In the genomic region with DNA sequence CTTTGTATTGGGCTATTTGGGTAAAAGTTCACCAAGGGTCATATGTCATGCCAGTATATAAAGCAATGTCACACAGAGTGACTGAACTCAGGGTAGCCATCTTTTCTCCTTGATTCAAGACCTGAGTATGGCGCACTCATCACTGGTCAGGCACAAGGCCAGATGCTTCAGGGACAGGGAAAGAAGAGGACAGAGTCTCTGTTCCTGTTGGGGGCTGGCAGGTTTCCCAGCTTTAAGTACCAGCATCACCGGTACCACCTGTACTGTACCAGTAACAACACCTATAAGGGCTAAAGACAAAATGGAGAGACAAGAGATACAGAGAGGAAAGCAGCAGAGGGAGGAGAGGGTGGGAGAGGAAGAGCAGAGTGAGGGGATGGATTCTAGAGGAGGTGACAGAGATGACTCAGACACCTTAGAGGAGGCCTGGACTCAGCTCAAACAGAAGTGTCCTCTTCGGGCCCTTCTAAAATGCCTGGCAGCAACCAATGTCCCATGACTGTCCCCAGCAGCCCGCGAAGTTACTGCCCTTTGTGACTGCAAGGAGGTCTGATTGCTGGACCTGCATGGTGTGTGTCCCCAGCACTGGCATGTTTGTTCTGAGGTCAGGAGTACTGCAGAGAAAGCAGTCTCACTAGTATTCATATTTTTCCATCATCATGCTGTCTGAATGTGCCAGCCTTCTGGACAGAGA, we compare ENCODE assay signal across 33 cellular contexts.
DNase-seq lines count a peak whose midpoint lies in the region; ATAC-seq, FAIRE-seq and TF ChIP-seq lines count a peak whose summit lies in the region.
"Had no signal": no experiment of that assay in that cellular context is flagged by ENCODE, and none has a peak within 500 bp of the region (broad histone marks: within the 10 kb centered on the region; RNA-seq: fewer than 3 reads in every experiment).

No MANE protein-coding gene starts in this region.

- H2BK120ac ChIP-seq in IMR-90 (ENCODE audit: low read depth, low read length) = no peak overlapping the region
- peak overlapping the region; percentile 73 for H2BK120ac ChIP-seq in H1 (replicated peaks; ENCODE audit: low read depth, low read length)

- POLR2A ChIA-PET in IMR-90 (lab: Charles Lee; ENCODE audit: unreplicated experiment) = no interaction called here
- POLR2A ChIA-PET in H1 (lab: Charles Lee; ENCODE audit: partially characterized antibody) = interaction anchor here (0.8 to 3.3 kb wide), 3 partner anchors 9 to 18 kb away, joined by 4 to 12 read pairs (median 6); no protein-coding TSS in a partner anchor
- POLR2A ChIA-PET in activated CD4-positive, alpha-beta T cell treated with anti-CD3 and anti-CD28 coated beads, Interleukin-2, amount 10 ng/mL, durations not matched to agents 7 days and 5 days (lab: Charles Lee) = no interaction called here

- H2BK20ac ChIP-seq in IMR-90 (ENCODE audit: low read depth, low read length) (no peak overlapping the region), H1 (ENCODE audit: low read length) (peak overlapping the region; percentile 28)

- H2AFZ ChIP-seq in IMR-90 (replicated peaks; ENCODE audit: low read length, poor library complexity) (peak overlapping the region; percentile 60), H1 (ENCODE audit: low read length) (no peak overlapping the region)

- H3K14ac ChIP-seq in IMR-90 (replicated peaks; ENCODE audit: low read depth, low read length) (no peak overlapping the region), H1 (ENCODE audit: insufficient read length) (no peak overlapping the region)

- H2BK5ac ChIP-seq in IMR-90 (ENCODE audit: low read depth, low read length, poor library complexity, severe bottlenecking) (no peak overlapping the region), H1 (ENCODE audit: low read depth, low read length) (0 out of 2 replicates have a peak overlapping the region, but pooled peaks have one; percentile 17)

- H3K79me2 ChIP-seq in H1 (ENCODE audit: control insufficient read depth in 1 of 2, insufficient read depth in 2 of 2, low read length in 2 of 2) = no peaks in the 10 kb centered on the region

- H3K4me1 Mint-ChIP-seq in activated CD4-positive, alpha-beta T cell treated with anti-CD3 and anti-CD28 coated beads, Interleukin-2, amount 10 ng/mL, durations not matched to agents 7 days and 5 days = no peaks in the 10 kb centered on the region
- H3K4me1 Mint-ChIP-seq: naive thymus-derived CD4-positive, alpha-beta T cell had no signal

- H3K9me3 ChIP-seq in IMR-90 (ENCODE audit: control insufficient read depth, insufficient read depth, low read length) (no peaks in the 10 kb centered on the region), H1 (ENCODE audit: insufficient read depth in 2 of 2, low read depth in 1 of 2, low read length in 1 of 2) (no peaks in the 10 kb centered on the region), thyroid gland (no peaks in the 10 kb centered on the region)
- H3K9me3 ChIP-seq: BLaER1 treated with 17β-estradiol and CSF1 and Interleukin-3, amounts not matched to agents 10 nM and 100 nM; HAP-1; psoas muscle; sigmoid colon; stomach; tibial artery had no signal

- no peak for TF ChIP-seq CTCF in IMR-90 (conservative IDR thresholded peaks at IDR 0.05; ENCODE audit: low read depth, low read length)
- no peak for TF ChIP-seq CTCF in H1 (IDR thresholded peaks at IDR 0.05; ENCODE audit: control extremely low read depth in 1 of 3, insufficient read depth in 1 of 3, low read depth in 1 of 3, low read length in 3 of 3)
- TF ChIP-seq CTCF in thyroid gland (IDR thresholded peaks at IDR 0.05) = no peak

- H3K4me3 ChIP-seq in IMR-90 (ENCODE audit: insufficient read depth, low read depth, low read length) (no peak overlapping the region), H1 (ENCODE audit: extremely low read depth in 1 of 4, insufficient read depth in 2 of 4, low read depth in 3 of 4, low read length in 4 of 4) (no peak overlapping the region), thyroid gland (replicated peaks in 1 of 3) (no peak overlapping the region)
- H3K4me3 ChIP-seq: BLaER1 treated with 17β-estradiol and CSF1 and Interleukin-3, amounts not matched to agents 10 nM and 100 nM; coronary artery; HAP-1; psoas muscle; sigmoid colon; stomach; tibial artery had no signal

- H2AK9ac ChIP-seq in IMR-90 (replicated peaks; ENCODE audit: low read depth, low read length, poor library complexity) = peak overlapping the region; percentile 33

- TF ChIP-seq RAD21 in IMR-90 (IDR thresholded peaks at IDR 0.05; ENCODE audit: low read length) = no peak
- no peak for TF ChIP-seq RAD21 in H1 (IDR thresholded peaks at IDR 0.05 in 1 of 2, conservative IDR thresholded peaks at IDR 0.05 in 1 of 2; ENCODE audit: low read depth in 2 of 2, low read length in 2 of 2)

- H4K91ac ChIP-seq in IMR-90 (ENCODE audit: insufficient read depth, low read depth, low read length) = no peak overlapping the region; the same call in none of the 2 replicates
- H4K91ac ChIP-seq in H1 (replicated peaks; ENCODE audit: insufficient read length, low read length) = peak overlapping the region; percentile 93

- no peak for ATAC-seq in IMR-90 (ENCODE audit: low read depth)
- ATAC-seq in HG03469 (IDR thresholded peaks at IDR 0.05; ENCODE audit: unreplicated experiment) = no peak
- no peak for ATAC-seq in GM18505 (IDR thresholded peaks at IDR 0.05; ENCODE audit: unreplicated experiment)
- ATAC-seq: naive thymus-derived CD4-positive, alpha-beta T cell; psoas muscle had no signal

- H3K4me2 ChIP-seq in IMR-90 (ENCODE audit: low read depth, low read length) (no peak overlapping the region), H1 (ENCODE audit: insufficient read depth in 1 of 2, low read depth in 2 of 2, low read length in 2 of 2) (no peak overlapping the region)
- H3K4me2 ChIP-seq: BLaER1 treated with 17β-estradiol and CSF1 and Interleukin-3, amounts not matched to agents 10 nM and 100 nM; KMS-11 had no signal

- no peaks in the 10 kb centered on the region for H3K23me2 ChIP-seq in H1 (ENCODE audit: low read depth, low read length)

- no peaks in the 10 kb centered on the region for H3K9me3 Mint-ChIP-seq in activated CD4-positive, alpha-beta T cell treated with anti-CD3 and anti-CD28 coated beads, Interleukin-2, amount 10 ng/mL, durations not matched to agents 7 days and 5 days

- 61% methylated on average over 3 of the region's 5 CpGs; no CpG with 5 or more reads in 1 of the 2 experiments for WGBS in IMR-90 (ENCODE audit: extremely low coverage in 2 of 2, insufficient read length in 1 of 2), 2 experiments
- 92% methylated on average over 5 of the region's 5 CpGs; no CpG with 5 or more reads in 1 of the 2 experiments for WGBS in H1 (ENCODE audit: extremely low coverage in 1 of 2, insufficient coverage in 1 of 2, insufficient read length in 1 of 2, insufficient replicate concordance in 2 of 2, low coverage in 1 of 2, low lambda C conversion rate in 2 of 2, missing lambda C conversion rate in 1 of 2), 2 experiments
- WGBS in thyroid gland, 2 donors = 44 to 48% methylated on average over 5 of the region's 5 CpGs

- no peak for DNase-seq in IMR-90
- peak; percentile 18 for DNase-seq in NCI-H2029 treated with DMSO at 0.1 percent for 48 hours (lab: John Stamatoyannopoulos, UW)
- no peak for DNase-seq in H1 (ENCODE audit: low read depth in 1 of 2, low spot score in 2 of 2)
- peak; percentile 77 to 79 for DNase-seq in thyroid gland
- no peak for DNase-seq in activated CD4-positive, alpha-beta T cell treated with anti-CD3 and anti-CD28 coated beads, Interleukin-2, amount 10 ng/mL, durations not matched to agents 7 days and 5 days
- DNase-seq: activated CD4-positive, alpha-beta T cell treated with anti-CD3 and anti-CD28 coated beads for 48 hours; activated CD8-positive, alpha-beta memory T cell treated with anti-CD3 and anti-CD28 coated beads for 24 hours; activated T-cell treated with anti-CD3 and anti-CD28 coated beads for 4 hours; COR-L47; effector memory CD4-positive, alpha-beta T cell; naive thymus-derived CD4-positive, alpha-beta T cell; NCI-H187; NCI-H2227 treated with DMSO at 0.1 percent for 48 hours; NCI-H526 treated with DMSO at 0.1 percent for 48 hours; occipital lobe; psoas muscle; SIG-M5; sigmoid colon; stimulated activated CD4-positive, alpha-beta T cell treated with anti-CD3 and anti-CD28 coated beads, Interleukin-12 subunit alpha, Interleukin-12 subunit beta, amount 100 ng/mL, for 4 hours; stimulated activated CD4-positive, alpha-beta T cell treated with anti-CD3 and anti-CD28 coated beads, Interleukin-2, amount 100 ng/mL, for 48 hours; stomach; T1000; tibial artery; WERI-Rb-1 had no signal

- no peak overlapping the region for H2BK15ac ChIP-seq in IMR-90 (ENCODE audit: low read depth, low read length)
- no peak overlapping the region for H2BK15ac ChIP-seq in H1 (ENCODE audit: low read length)

- no peak overlapping the region; the same call in 1 of the 2 replicates for H3K18ac ChIP-seq in IMR-90 (ENCODE audit: low read depth, low read length)
- peak overlapping the region; percentile 35 for H3K18ac ChIP-seq in H1 (ENCODE audit: extremely low read depth, low read length)

- CTCF ChIA-PET in IMR-90 (lab: Yijun Ruan, JAX) = interaction anchor here (1.1 to 1.2 kb wide), 2 partner anchors 175 to 211 kb away, joined by 3 to 4 read pairs; no protein-coding TSS in a partner anchor
- CTCF ChIA-PET in H1 (lab: Charles Lee; ENCODE audit: partially characterized antibody) = interaction anchor here (0.7 to 3.5 kb wide), 26 partner anchors 10 to 405 kb away, joined by 3 to 27 read pairs (median 4); no protein-coding TSS in a partner anchor
- CTCF ChIA-PET in activated CD4-positive, alpha-beta T cell treated with anti-CD3 and anti-CD28 coated beads, Interleukin-2, amount 10 ng/mL, durations not matched to agents 7 days and 5 days (lab: Charles Lee) = interaction anchor here (1.3 to 1.7 kb wide), 2 partner anchors 18 to 26 kb away, joined by 3 to 4 read pairs; no protein-coding TSS in a partner anchor

- BruUV-seq in IMR-90 (replicated peaks; lab: Mats Ljungman, UMichigan) = no TSS peak

- H2AK5ac ChIP-seq in IMR-90 (ENCODE audit: low read depth, low read length) (no peak overlapping the region), H1 (ENCODE audit: low read depth, low read length) (peak overlapping the region; percentile 29)

- H3K36me3 ChIP-seq in IMR-90 (ENCODE audit: control insufficient read depth, insufficient read depth, low read length) (no peaks in the 10 kb centered on the region), H1 (ENCODE audit: control insufficient read depth in 2 of 4, insufficient read depth in 4 of 4, low read length in 3 of 4) (no peaks in the 10 kb centered on the region), thyroid gland (no peaks in the 10 kb centered on the region)
- H3K36me3 ChIP-seq: BLaER1 treated with 17β-estradiol and CSF1 and Interleukin-3, amounts not matched to agents 10 nM and 100 nM; HAP-1; sigmoid colon; stomach; tibial artery; WERI-Rb-1 had no signal

- no peaks in the 10 kb centered on the region for H3K79me1 ChIP-seq in IMR-90 (ENCODE audit: low read depth in 1 of 2, low read length in 2 of 2)
- no peaks in the 10 kb centered on the region; the same call in 1 of the 2 replicates for H3K79me1 ChIP-seq in H1 (ENCODE audit: low read depth, low read length)

- dilution Hi-C loops in IMR-90 (cut with HindIII; ENCODE audit: low sequenced_read_pairs, unreplicated experiment) = loop anchor here (25.0 kb wide), 1 partner anchor 179 kb away; no protein-coding TSS in a partner anchor

- no peak overlapping the region for H3K4ac ChIP-seq in IMR-90 (ENCODE audit: low read depth, low read length)
- peak overlapping the region; percentile 61 for H3K4ac ChIP-seq in H1 (replicated peaks; ENCODE audit: insufficient read length, low read depth, low read length)

- H3K27me3 ChIP-seq in IMR-90 (ENCODE audit: control insufficient read depth, insufficient read depth, low read length) (no peaks in the 10 kb centered on the region), H1 (replicated peaks in 1 of 4; ENCODE audit: control insufficient read depth in 3 of 4, extremely low read depth in 1 of 4, insufficient read depth in 3 of 4, low read length in 3 of 4) (no peaks in the 10 kb centered on the region; a peak in 1 of 7 replicates), thyroid gland (no peaks in the 10 kb centered on the region)
- H3K27me3 ChIP-seq: BLaER1 treated with 17β-estradiol and CSF1 and Interleukin-3, amounts not matched to agents 10 nM and 100 nM; sigmoid colon; stomach; tibial artery had no signal

- H3K56ac ChIP-seq in IMR-90 (ENCODE audit: extremely low read depth, insufficient read depth, low read length) (no peak overlapping the region), H1 (replicated peaks; ENCODE audit: insufficient read length, low read depth, low read length) (no peak overlapping the region)

- peak overlapping the region; percentile 18 for H2BK12ac ChIP-seq in H1 (ENCODE audit: low read depth, low read length)

- peaks cover 9% of the 10 kb centered on the region for H3K9me1 ChIP-seq in IMR-90 (ENCODE audit: insufficient read depth, low read length)

- no peak for TF ChIP-seq POLR2A in IMR-90 (IDR thresholded peaks at IDR 0.05; ENCODE audit: low read depth, low read length)
- no peak for TF ChIP-seq POLR2A in H1 (IDR thresholded peaks at IDR 0.05; ENCODE audit: control extremely low read depth in 1 of 2, low read depth in 2 of 2, low read length in 2 of 2)
- TF ChIP-seq POLR2A in thyroid gland (IDR thresholded peaks at IDR 0.05) = no peak
- no peak for TF ChIP-seq POLR2A in GM18505 (IDR thresholded peaks at IDR 0.05; ENCODE audit: borderline replicate concordance, extremely low read depth, insufficient read depth, insufficient read length)

- H3K27ac Mint-ChIP-seq in activated CD4-positive, alpha-beta T cell treated with anti-CD3 and anti-CD28 coated beads, Interleukin-2, amount 10 ng/mL, durations not matched to agents 7 days and 5 days = no peak overlapping the region
- H3K27ac Mint-ChIP-seq: activated naive CD8-positive, alpha-beta T cell; naive thymus-derived CD4-positive, alpha-beta T cell had no signal

- H3K23ac ChIP-seq in IMR-90 (ENCODE audit: low read depth, low read length) (no peak overlapping the region), H1 (ENCODE audit: insufficient read length) (no peak overlapping the region)

- H3K4me3 Mint-ChIP-seq in activated CD4-positive, alpha-beta T cell treated with anti-CD3 and anti-CD28 coated beads, Interleukin-2, amount 10 ng/mL, durations not matched to agents 7 days and 5 days = no peak overlapping the region
- H3K4me3 Mint-ChIP-seq: activated naive CD8-positive, alpha-beta T cell; naive thymus-derived CD4-positive, alpha-beta T cell had no signal

- H3K27ac ChIP-seq in IMR-90 (ENCODE audit: insufficient read depth, low read length) (no peak overlapping the region), H1 (ENCODE audit: low read depth, low read length) (no peak overlapping the region), thyroid gland (no peak overlapping the region)
- H3K27ac ChIP-seq: BLaER1 treated with 17β-estradiol and CSF1 and Interleukin-3, amounts not matched to agents 10 nM and 100 nM; coronary artery; KMS-11; psoas muscle; sigmoid colon; stomach; tibial artery; WERI-Rb-1 had no signal

- H4K8ac ChIP-seq in IMR-90 (ENCODE audit: low read depth in 2 of 2, low read length in 2 of 2) = no peak overlapping the region
- no peak overlapping the region; the same call in 1 of the 2 replicates for H4K8ac ChIP-seq in H1 (ENCODE audit: extremely low read depth, insufficient read depth, low read length)

- in situ Hi-C loops in IMR-90 (cut with MboI; ENCODE audit: low sequenced_read_pairs) = loop anchor here (5.0 kb wide), 1 partner anchor 209 kb away; no protein-coding TSS in a partner anchor

- H3K27me3 Mint-ChIP-seq in activated CD4-positive, alpha-beta T cell treated with anti-CD3 and anti-CD28 coated beads, Interleukin-2, amount 10 ng/mL, durations not matched to agents 7 days and 5 days = peaks cover 1% of the 10 kb centered on the region

- H3K4me1 ChIP-seq in IMR-90 (ENCODE audit: control insufficient read depth, insufficient read depth, low read length) (no peaks in the 10 kb centered on the region), H1 (replicated peaks in 1 of 4; ENCODE audit: control insufficient read depth in 3 of 4, insufficient read depth in 4 of 4, low read length in 3 of 4) (peaks cover 0 to 12% (median 3%) of the 10 kb centered on the region in 4 experiments; a peak in 5 of 7 replicates), thyroid gland (peaks cover 6 to 19% of the 10 kb centered on the region in 2 donors)
- H3K4me1 ChIP-seq: psoas muscle, stomach had no signal

- H3K9ac ChIP-seq in IMR-90 (ENCODE audit: low read depth, low read length) (no peak overlapping the region), H1 (replicated peaks in 1 of 4; ENCODE audit: extremely low read depth in 1 of 4, low read depth in 3 of 4, low read length in 3 of 4) (no peak overlapping the region)
- H3K9ac ChIP-seq: BLaER1 treated with 17β-estradiol and CSF1 and Interleukin-3, amounts not matched to agents 10 nM and 100 nM; KMS-11 had no signal

- FAIRE-seq in H1 (lab: Jason Lieb, UNC) = no peak
- FAIRE-seq: G401.6, keratinocyte had no signal

- TF ChIP-seq EP300 in H1 (IDR thresholded peaks at IDR 0.05; ENCODE audit: borderline replicate concordance in 1 of 2, low read depth in 2 of 2, low read length in 2 of 2) = no peak

- H4K5ac ChIP-seq in IMR-90 (ENCODE audit: low read depth, low read length) = no peak overlapping the region
- H4K5ac ChIP-seq in H1 (ENCODE audit: insufficient read length, low read depth, low read length) = peak overlapping the region; percentile 15

- no peaks in the 10 kb centered on the region for H3K36me3 Mint-ChIP-seq in activated CD4-positive, alpha-beta T cell treated with anti-CD3 and anti-CD28 coated beads, Interleukin-2, amount 10 ng/mL, durations not matched to agents 7 days and 5 days (ENCODE audit: low read depth)
- H3K36me3 Mint-ChIP-seq: activated naive CD8-positive, alpha-beta T cell; naive thymus-derived CD4-positive, alpha-beta T cell had no signal

- H4K20me1 ChIP-seq in IMR-90 (ENCODE audit: insufficient read depth, low read length) = no peaks in the 10 kb centered on the region
- H4K20me1 ChIP-seq in H1 (replicated peaks in 1 of 2; ENCODE audit: control insufficient read depth in 1 of 2, insufficient read depth in 2 of 2, low read length in 2 of 2) = no peaks in the 10 kb centered on the region
- H4K20me1 ChIP-seq: BLaER1 treated with 17β-estradiol and CSF1 and Interleukin-3, amounts not matched to agents 10 nM and 100 nM had no signal

- intact Hi-C loops in IMR-90 (cut with micrococcal nuclease) (no loop called here), thyroid gland (cut with DNase I) (loop anchor here (10.0 kb wide), 1 partner anchor 206 kb away; no protein-coding TSS in a partner anchor)

Comparison
In these comparisons a context has a peak if more than half of its experiments do, and no peak if none do; other contexts are left out.
1. DNase-seq: peak in NCI-H2029 treated with DMSO at 0.1 percent for 48 hours (single experiment) and thyroid gland (2 of 2); none in IMR-90 (single experiment), H1 (0 of 2) and activated CD4-positive, alpha-beta T cell treated with anti-CD3 and anti-CD28 coated beads, Interleukin-2, amount 10 ng/mL, durations not matched to agents 7 days and 5 days (single experiment).